In genomic region chrY:15385178-15385577, GRCh38 we compare ENCODE assay signal across 17 cellular contexts.
DNase-seq lines count a peak whose midpoint lies in the region; ATAC-seq, FAIRE-seq and TF ChIP-seq lines count a peak whose summit lies in the region.
"Had no signal": no experiment of that assay in that cellular context is flagged by ENCODE, and none has a peak within 500 bp of the region (broad histone marks: within the 10 kb centered on the region; RNA-seq: fewer than 3 reads in every experiment).

No MANE protein-coding gene starts in this region.

- H2AK5ac ChIP-seq in H1 (ENCODE audit: low read depth, low read length): no peak overlapping the region

- H3K23me2 ChIP-seq in H1 (ENCODE audit: low read depth, low read length): no peaks in the 10 kb centered on the region

- H3K4me1 ChIP-seq in GM23338 (ENCODE audit: insufficient read depth): peaks cover 5% of the 10 kb centered on the region
- H3K4me1 ChIP-seq in H1 (replicated peaks in 1 of 4; ENCODE audit: control insufficient read depth in 3 of 4, insufficient read depth in 4 of 4, low read length in 3 of 4): peaks cover 0 to 3% (median 0%) of the 10 kb centered on the region in 4 experiments; a peak in 4 of 7 replicates
- no peaks in the 10 kb centered on the region for H3K4me1 ChIP-seq in iPS DF 6.9 (ENCODE audit: control insufficient read depth, insufficient read depth, low read length)
- H3K4me1 ChIP-seq: A549 had no signal

- H3K14ac ChIP-seq in H1 (ENCODE audit: insufficient read length): no peak overlapping the region

- no peak overlapping the region for H4K8ac ChIP-seq in H1 (ENCODE audit: extremely low read depth, insufficient read depth, low read length)

- H3K9me2 ChIP-seq in GM23338 (ENCODE audit: insufficient read depth): no peaks in the 10 kb centered on the region

- TF ChIP-seq EP300 in H1 (IDR thresholded peaks at IDR 0.05; ENCODE audit: borderline replicate concordance in 1 of 2, low read depth in 2 of 2, low read length in 2 of 2): no peak

- no peak overlapping the region for H2BK120ac ChIP-seq in H1 (replicated peaks; ENCODE audit: low read depth, low read length)

- 33% methylated on average over 1 of the region's 1 CpG; no CpG with 5 or more reads in 1 of the 2 experiments for WGBS in H1 (ENCODE audit: extremely low coverage in 1 of 2, insufficient coverage in 1 of 2, insufficient read length in 1 of 2, insufficient replicate concordance in 2 of 2, low coverage in 1 of 2, low lambda C conversion rate in 2 of 2, missing lambda C conversion rate in 1 of 2), 2 experiments
- no CpG with 5 or more reads among the region's 1 CpG for WGBS in iPS DF 6.9 (ENCODE audit: insufficient coverage, insufficient read length)

- H3K23ac ChIP-seq in H1 (ENCODE audit: insufficient read length): no peak overlapping the region

- H3K4me3 ChIP-seq in GM23338 (no peak overlapping the region), H1 (ENCODE audit: extremely low read depth in 1 of 4, insufficient read depth in 2 of 4, low read depth in 3 of 4, low read length in 4 of 4) (no peak overlapping the region), iPS DF 6.9 (ENCODE audit: low read length) (no peak overlapping the region)
- H3K4me3 ChIP-seq: A549 had no signal

- no peak overlapping the region for H2BK12ac ChIP-seq in H1 (ENCODE audit: low read depth, low read length)

- H3K36me3 ChIP-seq in GM23338 (ENCODE audit: insufficient read depth) (no peaks in the 10 kb centered on the region), H1 (ENCODE audit: control insufficient read depth in 2 of 4, insufficient read depth in 4 of 4, low read length in 3 of 4) (no peaks in the 10 kb centered on the region), iPS DF 6.9 (ENCODE audit: control insufficient read depth, insufficient read depth, low read length) (no peaks in the 10 kb centered on the region)

- FAIRE-seq in H1 (lab: Jason Lieb, UNC): no peak
- FAIRE-seq: A549, H54 had no signal

- no peaks in the 10 kb centered on the region for H3F3A ChIP-seq in GM23338 (replicated peaks; ENCODE audit: low read depth)

- peak in 1 of 2 experiments; percentile 22; a peak in 2 of 4 replicates for TF ChIP-seq RAD21 in H1 (IDR thresholded peaks at IDR 0.05 in 1 of 2, conservative IDR thresholded peaks at IDR 0.05 in 1 of 2; ENCODE audit: low read depth in 2 of 2, low read length in 2 of 2)

- no peak overlapping the region for H2BK15ac ChIP-seq in H1 (ENCODE audit: low read length)

- no peaks in the 10 kb centered on the region for H3K27me3 Mint-ChIP-seq in GM23338 (ENCODE audit: insufficient read depth, low read depth, poor library complexity)
- H3K27me3 Mint-ChIP-seq: CD4-positive, alpha-beta T cell had no signal

- TF ChIP-seq CTCF in GM23338 (conservative IDR thresholded peaks at IDR 0.05; ENCODE audit: low read depth in 2 of 2) (no peak), H1 (IDR thresholded peaks at IDR 0.05; ENCODE audit: control extremely low read depth in 1 of 3, insufficient read depth in 1 of 3, low read depth in 1 of 3, low read length in 3 of 3) (no peak)

- POLR2A ChIA-PET in H1 (lab: Charles Lee; ENCODE audit: partially characterized antibody): no interaction called here

- no peak overlapping the region for H2BK20ac ChIP-seq in H1 (ENCODE audit: low read length)

- no peak for TF ChIP-seq POLR2A in H1 (IDR thresholded peaks at IDR 0.05; ENCODE audit: control extremely low read depth in 1 of 2, low read depth in 2 of 2, low read length in 2 of 2)

- H3K79me2 ChIP-seq in GM23338 (replicated peaks; ENCODE audit: insufficient read depth): no peaks in the 10 kb centered on the region
- H3K79me2 ChIP-seq in H1 (ENCODE audit: control insufficient read depth in 1 of 2, insufficient read depth in 2 of 2, low read length in 2 of 2): no peaks in the 10 kb centered on the region

- H4K20me1 ChIP-seq in GM23338 (replicated peaks; ENCODE audit: insufficient read depth) (no peaks in the 10 kb centered on the region), H1 (replicated peaks in 1 of 2; ENCODE audit: control insufficient read depth in 1 of 2, insufficient read depth in 2 of 2, low read length in 2 of 2) (no peaks in the 10 kb centered on the region)

- peak overlapping the region; percentile 66 for H3K27ac Mint-ChIP-seq in GM23338
- H3K27ac Mint-ChIP-seq: CD4-positive, alpha-beta T cell had no signal

- CTCF ChIA-PET in H1 (lab: Charles Lee; ENCODE audit: partially characterized antibody): no interaction called here

- H3K9me3 ChIP-seq in H1 (ENCODE audit: insufficient read depth in 2 of 2, low read depth in 1 of 2, low read length in 1 of 2): no peaks in the 10 kb centered on the region
- H3K9me3 ChIP-seq in iPS DF 6.9 (ENCODE audit: control insufficient read depth, insufficient read depth, low read length): no peaks in the 10 kb centered on the region
- H3K9me3 ChIP-seq: A549 had no signal

- H4K5ac ChIP-seq in H1 (ENCODE audit: insufficient read length, low read depth, low read length): no peak overlapping the region

- H3K4me3 Mint-ChIP-seq in GM23338: no peak overlapping the region
- H3K4me3 Mint-ChIP-seq: CD4-positive, alpha-beta T cell had no signal

- DNase-seq in GM23338 (ENCODE audit: low spot score) (peak; percentile 48), H1 (ENCODE audit: low read depth in 1 of 2, low spot score in 2 of 2) (peak; percentile 17 to 41), iPS DF 6.9 (ENCODE audit: low read depth, low spot score) (peak; percentile 33), renal cortical epithelial cell (ENCODE audit: low read depth) (peak; percentile 31), mesenteric fat pad (ENCODE audit: low spot score) (no peak), DMS53 (lab: John Stamatoyannopoulos, UW) (no peak)
- DNase-seq: AML-193; CD4-positive, alpha-beta T cell; DMS153; DMS79 treated with DMSO at 0.1 percent for 48 hours; GF-D8; HCEC 1CT had no signal

- H3K9me3 Mint-ChIP-seq in GM23338: no peaks in the 10 kb centered on the region
- H3K9me3 Mint-ChIP-seq: CD4-positive, alpha-beta T cell had no signal

- peak overlapping the region; percentile 67; the same call in 1 of the 2 replicates for H3K27ac ChIP-seq in GM23338 (ENCODE audit: low read depth)
- H3K27ac ChIP-seq in H1 (ENCODE audit: low read depth, low read length): peak overlapping the region; percentile 7; the same call in 1 of the 2 replicates
- no peak overlapping the region for H3K27ac ChIP-seq in iPS DF 6.9 (ENCODE audit: low read length)
- H3K27ac ChIP-seq: 22Rv1, A549, C4-2B had no signal

- no peak overlapping the region for H3K4ac ChIP-seq in H1 (replicated peaks; ENCODE audit: insufficient read length, low read depth, low read length)

- no peak overlapping the region for H3K56ac ChIP-seq in H1 (replicated peaks; ENCODE audit: insufficient read length, low read depth, low read length)

- no peaks in the 10 kb centered on the region for H3K79me1 ChIP-seq in H1 (ENCODE audit: low read depth, low read length)

- H2AFZ ChIP-seq in GM23338 (no peak overlapping the region), H1 (ENCODE audit: low read length) (no peak overlapping the region)

- no peak overlapping the region for H3K18ac ChIP-seq in H1 (ENCODE audit: extremely low read depth, low read length)

- no peaks in the 10 kb centered on the region for H3K36me3 Mint-ChIP-seq in GM23338 (ENCODE audit: low read depth)

- H3K4me2 ChIP-seq in GM23338 (no peak overlapping the region), H1 (ENCODE audit: insufficient read depth in 1 of 2, low read depth in 2 of 2, low read length in 2 of 2) (0 out of 4 replicates have a peak overlapping the region, but pooled peaks of 1 of the 2 experiments have one; percentile 21)
- H3K4me2 ChIP-seq: A549 had no signal

- no peak overlapping the region for H2BK5ac ChIP-seq in H1 (ENCODE audit: low read depth, low read length)

- H3K27me3 ChIP-seq in GM23338 (ENCODE audit: insufficient read depth) (no peaks in the 10 kb centered on the region), H1 (replicated peaks in 1 of 4; ENCODE audit: control insufficient read depth in 3 of 4, extremely low read depth in 1 of 4, insufficient read depth in 3 of 4, low read length in 3 of 4) (no peaks in the 10 kb centered on the region), iPS DF 6.9 (ENCODE audit: control insufficient read depth, insufficient read depth, low read length) (no peaks in the 10 kb centered on the region)

- no peak overlapping the region for H4K91ac ChIP-seq in H1 (replicated peaks; ENCODE audit: insufficient read length, low read length)

- peaks cover 14% of the 10 kb centered on the region for H3K4me1 Mint-ChIP-seq in GM23338

- ATAC-seq in GM23338: peak; percentile 97
- no peak for ATAC-seq in GM21528 (IDR thresholded peaks at IDR 0.05; ENCODE audit: low FRiP score, unreplicated experiment)
- ATAC-seq: A549 had no signal

- no peak overlapping the region for H3K9ac ChIP-seq in H1 (replicated peaks in 1 of 4; ENCODE audit: extremely low read depth in 1 of 4, low read depth in 3 of 4, low read length in 3 of 4)

TF ChIP-seq in H1, 55 proteins besides CTCF, POLR2A, EP300 and RAD21:
- TF ChIP-seq NANOG (IDR thresholded peaks at IDR 0.05; ENCODE audit: insufficient read depth, low read depth, low read length, poor library complexity, severe bottlenecking): peak; percentile 81
- 0 out of 2 replicates have a peak, but pooled peaks have one; percentile 21 for TF ChIP-seq YY1 (IDR thresholded peaks at IDR 0.05; ENCODE audit: low read depth, low read length)
- TF ChIP-seq TAF1 (IDR thresholded peaks at IDR 0.05; ENCODE audit: low read depth, low read length): no peak
TF ChIP-seq in H1: peak in this region for 2.

Comparison
In these comparisons a context has a peak if more than half of its experiments do, and no peak if none do; other contexts are left out.
1. DNase-seq: peak in GM23338 (single experiment), H1 (2 of 2), iPS DF 6.9 (single experiment) and renal cortical epithelial cell (single experiment); none in mesenteric fat pad (single experiment) and DMS53 (single experiment).